Comparison of ENCODE assay signal across 2 cellular contexts in genomic region chr13:76980075-76980718, GRCh38.
TF ChIP-seq lines count a peak whose summit lies in the region.

No MANE protein-coding gene starts in this region.

TF ChIP-seq in HCT116, 20 proteins besides CTCF, POLR2A, EP300 and RAD21:
- TF ChIP-seq SIN3A (IDR thresholded peaks at IDR 0.05; ENCODE audit: low read depth): no peak
- TF ChIP-seq FOSL1 (IDR thresholded peaks at IDR 0.05; ENCODE audit: low read depth): no peak
- TF ChIP-seq EGR1 (IDR thresholded peaks at IDR 0.05; ENCODE audit: low read depth): no peak
- peak; percentile 13 for TF ChIP-seq YY1 (IDR thresholded peaks at IDR 0.05; ENCODE audit: extremely low read depth, insufficient replicate concordance, low read depth, low read length)
- TF ChIP-seq POLR2AphosphoS5 (IDR thresholded peaks at IDR 0.05; ENCODE audit: low read depth, low read length): 0 out of 2 replicates have a peak, but pooled peaks have one; percentile 19
- no peak for TF ChIP-seq ATF3 (IDR thresholded peaks at IDR 0.05)
- no peak for TF ChIP-seq CEBPB (IDR thresholded peaks at IDR 0.05; ENCODE audit: low read depth)
- no peak for TF ChIP-seq SRF (IDR thresholded peaks at IDR 0.05; ENCODE audit: low read depth)

TF ChIP-seq in K562, 482 proteins besides CTCF, POLR2A, EP300 and RAD21:
- TF ChIP-seq SMC3 (conservative IDR thresholded peaks at IDR 0.05; ENCODE audit: insufficient read depth, low read depth, low read length): peak; percentile 67; the same call in 1 of the 2 replicates
- TF ChIP-seq U2AF1 (optimal IDR thresholded peaks at IDR 0.05; ENCODE audit: low read depth, low read length): no peak
- no peak for TF ChIP-seq SMARCA5 (IDR thresholded peaks at IDR 0.05)
- TF ChIP-seq STAG1 (CRISPR knock-in tag; IDR thresholded peaks at IDR 0.05; ENCODE audit: borderline replicate concordance): peak; percentile 31; the same call in 1 of the 2 replicates
- peak; percentile 52 for TF ChIP-seq CTCFL (IDR thresholded peaks at IDR 0.05; ENCODE audit: borderline replicate concordance, insufficient read depth, low read depth, low read length, poor library complexity, severe bottlenecking)
- TF ChIP-seq CXXC5 (CRISPR knock-in tag; IDR thresholded peaks at IDR 0.05): peak; percentile 46; the same call in 1 of the 2 replicates
- TF ChIP-seq YY1 (IDR thresholded peaks at IDR 0.05; ENCODE audit: borderline replicate concordance in 1 of 3, control insufficient read depth in 1 of 3, extremely low read depth in 1 of 3, insufficient read depth in 3 of 3, insufficient read length in 1 of 3, insufficient replicate concordance in 2 of 3, low read depth in 1 of 3, low read length in 2 of 3): peak in 1 of 3 experiments; percentile 19
- peak; percentile 48 to 59; a peak in 2 of 4 replicates for TF ChIP-seq MAZ (CRISPR knock-in tag; conservative IDR thresholded peaks at IDR 0.05 in 1 of 2, IDR thresholded peaks at IDR 0.05 in 1 of 2)
- peak in 1 of 2 experiments; percentile 27 for TF ChIP-seq E2F6 (IDR thresholded peaks at IDR 0.05; ENCODE audit: borderline replicate concordance in 1 of 2, extremely low read depth in 1 of 2, insufficient read depth in 1 of 2, insufficient read length in 1 of 2, low read depth in 1 of 2, low read length in 1 of 2, poor library complexity in 1 of 2, severe bottlenecking in 1 of 2)
- TF ChIP-seq ILK (tag; IDR thresholded peaks at IDR 0.05; ENCODE audit: borderline replicate concordance, low read depth): no peak
- 0 out of 4 replicates have a peak, but pooled peaks of 1 of the 2 experiments have one; percentile 29 for TF ChIP-seq NRF1 (conservative IDR thresholded peaks at IDR 0.05 in 1 of 2, IDR thresholded peaks at IDR 0.05 in 1 of 2)
- TF ChIP-seq ZFP36 (IDR thresholded peaks at IDR 0.05; ENCODE audit: low read depth, low read length, partially characterized antibody): peak; percentile 31
- peak; percentile 78 for TF ChIP-seq ZBTB7A (IDR thresholded peaks at IDR 0.05; ENCODE audit: borderline replicate concordance, control insufficient read depth, low read depth, low read length)
- TF ChIP-seq RB1 (IDR thresholded peaks at IDR 0.05; ENCODE audit: low read depth): peak; percentile 26; the same call in 1 of the 2 replicates
- no peak for TF ChIP-seq TFE3 (CRISPR knock-in tag; IDR thresholded peaks at IDR 0.05)
- peak; percentile 30; the same call in 1 of the 2 replicates for TF ChIP-seq DEAF1 (CRISPR knock-in tag; IDR thresholded peaks at IDR 0.05)
